25 cellular contexts compared by ENCODE assay signal in genomic region chr11:1131033-1131911, GRCh38. TPM values are rescaled to one million over a fixed set of nuclear protein-coding genes. Genes with fewer than 3 reads are reported as not detected.
DNase-seq lines count a peak whose midpoint lies in the region; ATAC-seq and TF ChIP-seq lines count a peak whose summit lies in the region.
"Had no signal": no experiment of that assay in that cellular context is flagged by ENCODE, and none has a peak within 500 bp of the region (broad histone marks: within the 10 kb centered on the region; RNA-seq: fewer than 3 reads in every experiment).

No MANE protein-coding gene starts in this region.

- H3K9me2 ChIP-seq in Karpas-422 (replicated peaks; ENCODE audit: insufficient read depth, low read length) = no peaks in the 10 kb centered on the region

- H3K4me3 ChIP-seq in Karpas-422 (ENCODE audit: low read length) (no peak overlapping the region), neural progenitor cell (no peak overlapping the region)
- H3K4me3 ChIP-seq: hepatocyte, smooth muscle cell had no signal

- H3K36me3 Mint-ChIP-seq in WTC11 (peaks cover 5% of the 10 kb centered on the region; the same call in 1 of the 2 replicates), neural progenitor cell (no peaks in the 10 kb centered on the region)
- H3K36me3 Mint-ChIP-seq: activated naive CD8-positive, alpha-beta T cell treated with anti-CD3 and anti-CD28 coated beads for 36 hours had no signal

- H3F3A ChIP-seq in neural progenitor cell (ENCODE audit: low read depth) = no peaks in the 10 kb centered on the region

- H4K20me1 ChIP-seq in Karpas-422 (ENCODE audit: insufficient read depth, low read depth, low read length) = no peaks in the 10 kb centered on the region
- H4K20me1 ChIP-seq in neural progenitor cell (ENCODE audit: low read depth) = no peaks in the 10 kb centered on the region

- H3K4me3 Mint-ChIP-seq in WTC11 (no peak overlapping the region), neural progenitor cell (no peak overlapping the region)
- H3K4me3 Mint-ChIP-seq: activated CD4-positive, alpha-beta T cell treated with anti-CD3 and anti-CD28 coated beads for 36 hours; activated naive CD8-positive, alpha-beta T cell treated with anti-CD3 and anti-CD28 coated beads for 36 hours had no signal

- TF ChIP-seq CTCF in WTC11 (IDR thresholded peaks at IDR 0.05) (no peak), neural progenitor cell (IDR thresholded peaks at IDR 0.05) (no peak)

- H3K27me3 ChIP-seq in Karpas-422 (ENCODE audit: low read length) (no peaks in the 10 kb centered on the region; the same call in 1 of the 2 replicates), neural progenitor cell (no peaks in the 10 kb centered on the region)
- H3K27me3 ChIP-seq: hepatocyte had no signal

- H3K4me2 ChIP-seq in Karpas-422 (ENCODE audit: low read depth, low read length, poor library complexity, severe bottlenecking) = no peak overlapping the region
- H3K4me2 ChIP-seq in neural progenitor cell = no peak overlapping the region
- H3K4me2 ChIP-seq: hepatocyte, smooth muscle cell had no signal

- H3K4me1 Mint-ChIP-seq in WTC11 = no peaks in the 10 kb centered on the region
- H3K4me1 Mint-ChIP-seq in neural progenitor cell = peaks cover 2% of the 10 kb centered on the region
- H3K4me1 Mint-ChIP-seq: activated CD4-positive, alpha-beta T cell treated with anti-CD3 and anti-CD28 coated beads for 36 hours; activated naive CD8-positive, alpha-beta T cell treated with anti-CD3 and anti-CD28 coated beads for 36 hours had no signal

- H2AFZ ChIP-seq in Karpas-422 (ENCODE audit: low read length) (no peak overlapping the region), neural progenitor cell (replicated peaks) (no peak overlapping the region)
- H2AFZ ChIP-seq: hepatocyte had no signal

- H3K9me3 Mint-ChIP-seq in WTC11 (peaks cover 28% of the 10 kb centered on the region), neural progenitor cell (peaks cover 6% of the 10 kb centered on the region)

- H3K27ac ChIP-seq in Karpas-422 (ENCODE audit: low read length) (no peak overlapping the region), neural progenitor cell (no peak overlapping the region)
- H3K27ac ChIP-seq: 22Rv1, hepatocyte, RWPE1 had no signal

- H3K79me2 ChIP-seq in Karpas-422 (ENCODE audit: low read length) (no peaks in the 10 kb centered on the region), neural progenitor cell (ENCODE audit: low read depth) (no peaks in the 10 kb centered on the region)
- H3K79me2 ChIP-seq: hepatocyte had no signal

- H3K36me3 ChIP-seq in Karpas-422 (ENCODE audit: insufficient read depth, low read length) = no peaks in the 10 kb centered on the region
- H3K36me3 ChIP-seq in neural progenitor cell = no peaks in the 10 kb centered on the region

- peak; percentile 43; the same call in 1 of the 2 replicates for ATAC-seq in WTC11
- ATAC-seq: activated CD4-positive, alpha-beta T cell treated with anti-CD3 and anti-CD28 coated beads for 36 hours had no signal

- H3K9me3 ChIP-seq in Karpas-422 (ENCODE audit: low read length) = peaks cover 5% of the 10 kb centered on the region
- peaks cover 5% of the 10 kb centered on the region for H3K9me3 ChIP-seq in neural progenitor cell (ENCODE audit: low read depth)

- CTCF ChIA-PET in WTC11 (lab: Charles Lee) = interaction anchor here (1.2 kb wide), 2 partner anchors 93 to 464 kb away, joined by 3 read pairs; no protein-coding TSS in a partner anchor

- peak in 2 of 3 experiments; percentile 34 to 65 for DNase-seq in NCI-H1417 (lab: John Stamatoyannopoulos, UW)
- no peak for DNase-seq in NCI-H1417 treated with DMSO at 0.1 percent for 48 hours (lab: John Stamatoyannopoulos, UW)
- peak; percentile 59 for DNase-seq in Karpas-422
- DNase-seq in WTC11 (ENCODE audit: low spot score) = peak; percentile 27
- no peak for DNase-seq in neural progenitor cell (ENCODE audit: low spot score)
- DNase-seq in GM19240 (ENCODE audit: insufficient read length, low spot score) = no peak
- no peak for DNase-seq in NCI-H1694 (lab: John Stamatoyannopoulos, UW)
- DNase-seq in activated CD4-positive, alpha-beta T cell treated with anti-CD3 and anti-CD28 coated beads for 48 hours = no peak
- DNase-seq: activated CD4-positive, alpha-beta T cell treated with anti-CD3 and anti-CD28 coated beads for 36 hours; activated naive CD8-positive, alpha-beta T cell treated with anti-CD3 and anti-CD28 coated beads for 36 hours; activated T-cell treated with anti-CD3 and anti-CD28 coated beads, Interleukin-2, amount 50 U/mL, for 48 hours; C1 segment of cervical spinal cord; effector CD8-positive, alpha-beta T cell; MV-4-11; NCI-H774; occipital lobe; stimulated activated naive CD4-positive, alpha-beta T cell; trophoblast cell had no signal

- no peak overlapping the region for H3K9ac ChIP-seq in Karpas-422 (ENCODE audit: low read length)
- H3K9ac ChIP-seq in neural progenitor cell = no peak overlapping the region

- POLR2A ChIA-PET in WTC11 (lab: Charles Lee) = no interaction called here

- H3K4me1 ChIP-seq in Karpas-422 (ENCODE audit: low read length) (no peaks in the 10 kb centered on the region), neural progenitor cell (peaks cover 10% of the 10 kb centered on the region)

- H3K27ac Mint-ChIP-seq in WTC11 = no peak overlapping the region
- peak overlapping the region; percentile 31 for H3K27ac Mint-ChIP-seq in neural progenitor cell
- H3K27ac Mint-ChIP-seq: activated CD4-positive, alpha-beta T cell treated with anti-CD3 and anti-CD28 coated beads for 36 hours; activated naive CD8-positive, alpha-beta T cell treated with anti-CD3 and anti-CD28 coated beads for 36 hours had no signal

- peaks cover 6% of the 10 kb centered on the region for H3K27me3 Mint-ChIP-seq in WTC11 (ENCODE audit: low read depth)
- peaks cover 10% of the 10 kb centered on the region for H3K27me3 Mint-ChIP-seq in neural progenitor cell (ENCODE audit: insufficient read depth, low read depth)

TF ChIP-seq in WTC11, 78 proteins besides CTCF, POLR2A, EP300 and RAD21:
- TF ChIP-seq ZNF532 (CRISPR knock-in tag; IDR thresholded peaks at IDR 0.05; ENCODE audit: borderline replicate concordance) (no peak), PRDM15 (CRISPR knock-in tag; IDR thresholded peaks at IDR 0.05) (no peak)

RNA-seq across cellular contexts. Expression of gene MUC5AC, which starts 26.5 kb away (rescaled TPM):
- total RNA-seq in Karpas-422 (2014; rRNA removed; shearing (Covaris generic); ENCODE audit: low replicate concordance) = not detected in 2 replicates
- total RNA-seq in WTC11 (2021) = under 0.01 TPM in 1 of 3 replicates, not detected in the others
- total RNA-seq in neural progenitor cell (ENCODE audit: low replicate concordance) = not detected in 2 replicates
- total RNA-seq: activated CD4-positive, alpha-beta T cell treated with anti-CD3 and anti-CD28 coated beads for 36 hours; activated naive CD8-positive, alpha-beta T cell treated with anti-CD3 and anti-CD28 coated beads for 36 hours; occipital lobe; smooth muscle cell; T-helper 2 cell treated with Interferon-gamma antibody and Interleukin-4, amounts not matched to agents 100 ng/mL and 5 ng/mL, for 36 hours had no signal

RNA-seq across cellular contexts. Expression of gene MUC2, which starts 56.6 kb away (rescaled TPM):
- not detected in 2 replicates for total RNA-seq in Karpas-422 (2014; rRNA removed; shearing (Covaris generic); ENCODE audit: low replicate concordance)
- total RNA-seq in WTC11 (2021) = 0.07 to 0.60 TPM (median 0.22 TPM) in 3 replicates
- not detected in 2 replicates for total RNA-seq in neural progenitor cell (ENCODE audit: low replicate concordance)
- total RNA-seq: activated CD4-positive, alpha-beta T cell treated with anti-CD3 and anti-CD28 coated beads for 36 hours; activated naive CD8-positive, alpha-beta T cell treated with anti-CD3 and anti-CD28 coated beads for 36 hours; bronchial epithelial cell; mononuclear cell; occipital lobe; smooth muscle cell; T-helper 2 cell treated with Interferon-gamma antibody and Interleukin-4, amounts not matched to agents 100 ng/mL and 5 ng/mL, for 36 hours had no signal

Comparison
In these comparisons a context has a peak if more than half of its experiments do, and no peak if none do; other contexts are left out.
1. DNase-seq: peak in NCI-H1417 (2 of 3), Karpas-422 (single experiment) and WTC11 (single experiment); none in NCI-H1417 treated with DMSO at 0.1 percent for 48 hours (single experiment), neural progenitor cell (single experiment), GM19240 (single experiment), NCI-H1694 (single experiment) and activated CD4-positive, alpha-beta T cell treated with anti-CD3 and anti-CD28 coated beads for 48 hours (single experiment).